ENCODE assay signal across 25 cellular contexts in genomic region chr2:124973396-124973795, GRCh38.
DNase-seq lines count a peak whose midpoint lies in the region; ATAC-seq, FAIRE-seq and TF ChIP-seq lines count a peak whose summit lies in the region.
"Had no signal": no experiment of that assay in that cellular context is flagged by ENCODE, and none has a peak within 500 bp of the region (broad histone marks: within the 10 kb centered on the region; RNA-seq: fewer than 3 reads in every experiment).

No MANE protein-coding gene starts in this region.

- TF ChIP-seq EP300 in HepG2 (IDR thresholded peaks at IDR 0.05; ENCODE audit: low read depth in 2 of 2, low read length in 2 of 2), result no peak
- TF ChIP-seq EP300 in HepG2 (CRISPR knock-in tag; IDR thresholded peaks at IDR 0.05; ENCODE audit: borderline replicate concordance), result no peak

- TF ChIP-seq POLR2A in prostate gland (IDR thresholded peaks at IDR 0.05), result no peak
- TF ChIP-seq POLR2A in HepG2 (IDR thresholded peaks at IDR 0.05; ENCODE audit: insufficient read depth in 1 of 2, low read depth in 2 of 2, low read length in 2 of 2), result no peak

- H3K36me3 ChIP-seq in mammary epithelial cell (ENCODE audit: insufficient read depth, low read length), result no peaks in the 10 kb centered on the region
- no peaks in the 10 kb centered on the region for H3K36me3 ChIP-seq in prostate gland
- no peaks in the 10 kb centered on the region for H3K36me3 ChIP-seq in HepG2 (replicated peaks in 1 of 2; ENCODE audit: control insufficient read depth in 1 of 2, insufficient read depth in 2 of 2, low read length in 2 of 2)
- H3K36me3 ChIP-seq: Peyer's patch had no signal

- intact Hi-C loops in MCF 10A (cut with micrococcal nuclease), result no loop called here
- intact Hi-C loops in mammary epithelial cell (cut with micrococcal nuclease), result no loop called here
- intact Hi-C loops in prostate gland (cut with DNase I), result no loop called here
- intact Hi-C loops in HepG2 (cut with micrococcal nuclease; ENCODE audit: unreplicated experiment), result no loop called here

- ATAC-seq in HG02642 (IDR thresholded peaks at IDR 0.05; ENCODE audit: poor library complexity, unreplicated experiment) (no peak), T-helper 17 cell (no peak), HepG2 (no peak)
- ATAC-seq: SK-N-SH treated with all-trans-retinoic acid at 6 μM for 48 hours had no signal

- no peak for TF ChIP-seq CTCF in MCF 10A (IDR thresholded peaks at IDR 0.05; ENCODE audit: unreplicated experiment)
- no peak for TF ChIP-seq CTCF in mammary epithelial cell (conservative IDR thresholded peaks at IDR 0.05 in 1 of 2, IDR thresholded peaks at IDR 0.05 in 1 of 2; ENCODE audit: extremely low read depth in 1 of 2, insufficient read depth in 1 of 2, low read depth in 1 of 2, low read length in 2 of 2)
- TF ChIP-seq CTCF in prostate gland (IDR thresholded peaks at IDR 0.05), result no peak
- TF ChIP-seq CTCF in HepG2 (CRISPR knock-in tag; IDR thresholded peaks at IDR 0.05), result no peak

- DNase-seq in MCF 10A (ENCODE audit: unreplicated experiment) (peak; percentile 64), mammary epithelial cell (no peak), astrocyte of the hippocampus (ENCODE audit: low read depth, low spot score) (peak; percentile 62), kidney glomerular epithelial cell (lab: John Stamatoyannopoulos, UW) (peak; percentile 86), prostate gland (ENCODE audit: low spot score) (no peak), T-helper 17 cell (no peak), HepG2 (ENCODE audit: low spot score) (no peak)
- DNase-seq: CD4-positive, alpha-beta memory T cell; DMS79 treated with DMSO at 0.1 percent for 48 hours; GF-D8; GM23248; MM.1S; NCI-H1092 treated with DMSO at 0.1 percent for 48 hours; NCI-H1694 treated with DMSO at 0.1 percent for 48 hours; NCI-H2107; NCI-H2227 treated with DMSO at 0.1 percent for 48 hours; NCI-H524 treated with DMSO at 0.1 percent for 48 hours; Peyer's patch; SHP77 treated with DMSO at 0.1 percent for 48 hours had no signal

- H3K4me3 Mint-ChIP-seq in MCF 10A (ENCODE audit: unreplicated experiment) (no peak overlapping the region), T-helper 17 cell (no peak overlapping the region)
- H3K4me3 Mint-ChIP-seq: CD4-positive, alpha-beta memory T cell had no signal

- CTCF ChIA-PET in MCF 10A (lab: Yijun Ruan, JAX), result interaction anchor here (1.2 kb wide), 2 partner anchors 10 to 499 kb away, joined by 3 read pairs; no protein-coding TSS in a partner anchor
- CTCF ChIA-PET in mammary epithelial cell (lab: Charles Lee; ENCODE audit: low non-redundant PET), result no interaction called here
- CTCF ChIA-PET in HepG2 (lab: Yijun Ruan, JAX; ENCODE audit: low intra/inter-chr PET ratio, low total read pairs), result no interaction called here

- H3K27ac Mint-ChIP-seq in MCF 10A (ENCODE audit: low read depth, unreplicated experiment), result no peak overlapping the region
- H3K27ac Mint-ChIP-seq in T-helper 17 cell, result no peak overlapping the region
- H3K27ac Mint-ChIP-seq: CD4-positive, alpha-beta memory T cell had no signal

- H2AFZ ChIP-seq in mammary epithelial cell (ENCODE audit: low read depth, low read length) (no peak overlapping the region), HepG2 (ENCODE audit: low read length) (no peak overlapping the region)
- H2AFZ ChIP-seq: GM23248 had no signal

- peaks cover 24% of the 10 kb centered on the region for H3K9me3 ChIP-seq in mammary epithelial cell (replicated peaks; ENCODE audit: insufficient read depth, low read length)
- H3K9me3 ChIP-seq in prostate gland, result no peaks in the 10 kb centered on the region
- no peaks in the 10 kb centered on the region for H3K9me3 ChIP-seq in T-helper 17 cell (ENCODE audit: control insufficient read depth, low read length, poor library complexity, severe bottlenecking)
- peaks cover 45% of the 10 kb centered on the region for H3K9me3 ChIP-seq in HepG2 (ENCODE audit: low read length)
- H3K9me3 ChIP-seq: Peyer's patch had no signal

- H3K27me3 Mint-ChIP-seq in MCF 10A (ENCODE audit: insufficient read depth, unreplicated experiment) (no peaks in the 10 kb centered on the region), T-helper 17 cell (no peaks in the 10 kb centered on the region)
- H3K27me3 Mint-ChIP-seq: CD4-positive, alpha-beta memory T cell had no signal

- FAIRE-seq in HepG2 (lab: Jason Lieb, UNC), result no peak
- FAIRE-seq: D721Med, GM12891, GM18507 had no signal

- H3K79me2 ChIP-seq in mammary epithelial cell (ENCODE audit: insufficient read depth, low read length), result no peaks in the 10 kb centered on the region
- no peaks in the 10 kb centered on the region for H3K79me2 ChIP-seq in HepG2 (ENCODE audit: insufficient read depth, low read length)

- H3K27me3 ChIP-seq in mammary epithelial cell (ENCODE audit: insufficient read depth, low read length) (no peaks in the 10 kb centered on the region), prostate gland (replicated peaks; ENCODE audit: insufficient read depth) (no peaks in the 10 kb centered on the region), HepG2 (ENCODE audit: control insufficient read depth in 1 of 2, insufficient read depth in 2 of 2, low read length in 2 of 2) (no peaks in the 10 kb centered on the region)
- H3K27me3 ChIP-seq: Peyer's patch had no signal

- no peaks in the 10 kb centered on the region for H4K20me1 ChIP-seq in mammary epithelial cell (ENCODE audit: insufficient read depth, low read length)
- H4K20me1 ChIP-seq in HepG2 (ENCODE audit: insufficient read depth, low read length), result no peaks in the 10 kb centered on the region

- BruUV-seq in MCF 10A (replicated peaks; lab: Mats Ljungman, UMichigan) (no TSS peak), mammary epithelial cell (replicated peaks; lab: Mats Ljungman, UMichigan) (no TSS peak), HepG2 (replicated peaks; lab: Mats Ljungman, UMichigan) (no TSS peak)

- TF ChIP-seq RAD21 in HepG2 (CRISPR knock-in tag; IDR thresholded peaks at IDR 0.05), result no peak

- POLR2A ChIA-PET in MCF 10A (lab: Yijun Ruan, JAX) (interaction anchor here (0.6 kb wide), 1 partner anchor 46 kb away, joined by 3 read pairs; no protein-coding TSS in a partner anchor), HepG2 (lab: Yijun Ruan, JAX) (no interaction called here)

- no peak overlapping the region for H3K4me3 ChIP-seq in mammary epithelial cell (replicated peaks in 1 of 3; ENCODE audit: insufficient read depth in 1 of 3, low read depth in 2 of 3, low read length in 3 of 3)
- no peak overlapping the region for H3K4me3 ChIP-seq in prostate gland
- no peak overlapping the region for H3K4me3 ChIP-seq in HepG2 (replicated peaks in 1 of 3; ENCODE audit: insufficient read depth in 1 of 3, low read depth in 2 of 3, low read length in 3 of 3)
- H3K4me3 ChIP-seq: GM23248, Peyer's patch had no signal

- H3K36me3 Mint-ChIP-seq in MCF 10A (ENCODE audit: insufficient read depth, unreplicated experiment) (no peaks in the 10 kb centered on the region), T-helper 17 cell (ENCODE audit: low read depth) (no peaks in the 10 kb centered on the region)
- H3K36me3 Mint-ChIP-seq: CD4-positive, alpha-beta memory T cell had no signal

- no peak overlapping the region for H3K27ac ChIP-seq in mammary epithelial cell (ENCODE audit: insufficient read depth, low read depth, low read length)
- H3K27ac ChIP-seq in prostate gland, result no peak overlapping the region
- H3K27ac ChIP-seq in HepG2 (ENCODE audit: extremely low read length, insufficient read depth, low read length), result no peak overlapping the region
- H3K27ac ChIP-seq: 22Rv1, GM23248, Peyer's patch had no signal

- H3K9ac ChIP-seq in mammary epithelial cell (ENCODE audit: insufficient read depth, low read length) (no peak overlapping the region), HepG2 (ENCODE audit: insufficient read depth, low read depth, low read length) (no peak overlapping the region)
- H3K9ac ChIP-seq: GM23248 had no signal

- 43% methylated on average over 1 of the region's 1 CpG for WGBS in mammary epithelial cell (ENCODE audit: low coverage, missing lambda C conversion rate)
- 73% methylated on average over 1 of the region's 1 CpG for WGBS in prostate gland
- 5% methylated on average over 1 of the region's 1 CpG for WGBS in HepG2 (ENCODE audit: low lambda C conversion rate)

- dilution Hi-C loops in mammary epithelial cell (cut with HindIII; ENCODE audit: low sequenced_read_pairs), result no loop called here

- no peaks in the 10 kb centered on the region for H3K4me1 ChIP-seq in mammary epithelial cell (ENCODE audit: insufficient read depth, low read length)
- H3K4me1 ChIP-seq in prostate gland (replicated peaks), result no peaks in the 10 kb centered on the region
- H3K4me1 ChIP-seq in HepG2 (ENCODE audit: insufficient read depth, low read length), result no peaks in the 10 kb centered on the region
- H3K4me1 ChIP-seq: Peyer's patch had no signal

- H3K4me2 ChIP-seq in mammary epithelial cell (ENCODE audit: insufficient read depth, low read depth, low read length) (no peak overlapping the region), HepG2 (ENCODE audit: low read depth, low read length) (no peak overlapping the region)

- no peaks in the 10 kb centered on the region for H3K9me3 Mint-ChIP-seq in MCF 10A (ENCODE audit: unreplicated experiment)

- in situ Hi-C loops in mammary epithelial cell (cut with MboI; ENCODE audit: low sequenced_read_pairs in 2 of 2) (no loop called here), HepG2 (cut with HindIII; ENCODE audit: extremely low pct_ligation_motif_present, low pct_unique_long_range_greater_than_20kb) (no loop called here)

- peaks cover 20% of the 10 kb centered on the region for H3K4me1 Mint-ChIP-seq in MCF 10A (ENCODE audit: insufficient read depth, unreplicated experiment)
- H3K4me1 Mint-ChIP-seq in T-helper 17 cell, result no peaks in the 10 kb centered on the region
- H3K4me1 Mint-ChIP-seq: CD4-positive, alpha-beta memory T cell had no signal

TF ChIP-seq in HepG2, 621 proteins besides CTCF, POLR2A, EP300 and RAD21 (continues in another document):
- no peak for TF ChIP-seq FLYWCH1 (CRISPR knock-in tag; IDR thresholded peaks at IDR 0.05)
- TF ChIP-seq ZBTB46 (CRISPR knock-in tag; IDR thresholded peaks at IDR 0.05; ENCODE audit: borderline replicate concordance), result no peak
- no peak for TF ChIP-seq SRSF9 (IDR thresholded peaks at IDR 0.05; ENCODE audit: borderline replicate concordance, insufficient read depth, low read depth, low read length, poor library complexity, severe bottlenecking)
- TF ChIP-seq ZNF337 (CRISPR knock-in tag; IDR thresholded peaks at IDR 0.05; ENCODE audit: borderline replicate concordance, low read depth), result no peak
- no peak for TF ChIP-seq SALL1 (CRISPR knock-in tag; IDR thresholded peaks at IDR 0.05)

Comparison
In these comparisons a context has a peak if more than half of its experiments do, and no peak if none do; other contexts are left out.
1. DNase-seq: peak in MCF 10A (single experiment), astrocyte of the hippocampus (single experiment) and kidney glomerular epithelial cell (single experiment); none in mammary epithelial cell (single experiment), prostate gland (single experiment), T-helper 17 cell (0 of 3) and HepG2 (single experiment).